26 cellular contexts compared by ENCODE assay signal in genomic region chr16:28118636-28119035, GRCh38. TPM values are rescaled to one million over a fixed set of nuclear protein-coding genes. Genes with fewer than 3 reads are reported as not detected.
"Had no signal": no experiment of that assay in that cellular context is flagged by ENCODE, and none has a peak within 500 bp of the region (broad histone marks: within the 10 kb centered on the region; RNA-seq: fewer than 3 reads in every experiment).

No MANE protein-coding gene starts in this region.

- FAIRE-seq: frontal cortex, keratinocyte, pancreas, small intestine had no signal

- H3K9me3 Mint-ChIP-seq: activated T-cell treated with anti-CD3 and anti-CD28 coated beads, Interleukin-2, amount 50 U/mL, for 4 hours; naive B cell; stimulated activated memory B cell treated with anti-CD40 and anti-IgM and Interleukin-4, amounts not matched to agents 10 μg/mL and 1 μg/mL and 100 μg/mL, for 72 hours had no signal

- H3K27ac ChIP-seq: esophagus squamous epithelium, pancreas, prostate gland, sigmoid colon, stomach, tibial artery had no signal

- DNase-seq: activated CD4-positive, alpha-beta T cell treated with anti-CD3 and anti-CD28 coated beads for 36 hours; activated CD4-positive, CD25-positive, alpha-beta regulatory T cell; activated CD8-positive, alpha-beta memory T cell treated with anti-CD3 and anti-CD28 coated beads for 24 hours; activated naive CD4-positive, alpha-beta T cell; activated T-cell treated with anti-CD3 and anti-CD28 coated beads, Interleukin-2, amount 50 U/mL, for 4 hours; amygdala; caudate nucleus; cortex of kidney; esophagus squamous epithelium; left cardiac atrium; left ventricle myocardium superior; naive B cell; nucleus accumbens; pancreas; retina; sigmoid colon; small intestine; stimulated activated CD4-positive, alpha-beta T cell treated with anti-CD3 and anti-CD28 coated beads, Interleukin-4, amount 100 ng/mL, for 24 hours; stomach; tibial artery had no signal

- H3K4me3 ChIP-seq: esophagus squamous epithelium, pancreas, prostate gland, sigmoid colon, stomach, tibial artery had no signal

- H3K27ac Mint-ChIP-seq: stimulated activated memory B cell treated with anti-CD40 and anti-IgM and Interleukin-4, amounts not matched to agents 10 μg/mL and 1 μg/mL and 100 μg/mL, for 72 hours had no signal

- H3K4me3 Mint-ChIP-seq: activated CD4-positive, alpha-beta T cell treated with anti-CD3 and anti-CD28 coated beads for 36 hours; activated T-cell treated with anti-CD3 and anti-CD28 coated beads, Interleukin-2, amount 50 U/mL, for 4 hours; naive B cell; stimulated activated memory B cell treated with anti-CD40 and anti-IgM and Interleukin-4, amounts not matched to agents 10 μg/mL and 1 μg/mL and 100 μg/mL, for 72 hours had no signal

- H3K9me3 ChIP-seq: esophagus squamous epithelium, pancreas, prostate gland, sigmoid colon, stomach, tibial artery had no signal

- H3K4me1 ChIP-seq: esophagus squamous epithelium, pancreas, prostate gland, sigmoid colon, stomach, tibial artery had no signal

- H3K4me1 Mint-ChIP-seq: stimulated activated memory B cell treated with anti-CD40 and anti-IgM and Interleukin-4, amounts not matched to agents 10 μg/mL and 1 μg/mL and 100 μg/mL, for 72 hours had no signal

- H3K27me3 Mint-ChIP-seq: activated CD4-positive, alpha-beta T cell treated with anti-CD3 and anti-CD28 coated beads for 36 hours; naive B cell; stimulated activated memory B cell treated with anti-CD40 and anti-IgM and Interleukin-4, amounts not matched to agents 10 μg/mL and 1 μg/mL and 100 μg/mL, for 72 hours had no signal

- ATAC-seq: activated CD4-positive, alpha-beta T cell treated with anti-CD3 and anti-CD28 coated beads for 36 hours; activated T-cell treated with anti-CD3 and anti-CD28 coated beads, Interleukin-2, amount 50 U/mL, for 4 hours; left cardiac atrium; left ventricle myocardium superior; pancreas; stimulated activated memory B cell treated with anti-CD40 and anti-IgM and Interleukin-4, amounts not matched to agents 10 μg/mL and 1 μg/mL and 100 μg/mL, for 72 hours had no signal

RNA-seq across cellular contexts. Expression of gene GSG1L, which starts 55.1 kb away (rescaled TPM):
- total RNA-seq: activated CD4-positive, alpha-beta T cell treated with anti-CD3 and anti-CD28 coated beads for 36 hours; activated T-cell treated with anti-CD3 and anti-CD28 coated beads, Interleukin-2, amount 50 U/mL, for 4 hours; chondrocyte; stomach; T-helper 1 cell treated with Interleukin-12 subunit alpha and Interleukin-12 subunit beta and Interleukin-4 antibody, amounts not matched to agents 30 ng/mL and 1 ng/mL, for 36 hours had no signal
- polyA plus RNA-seq: keratinocyte had no signal
